12 cellular contexts compared by ENCODE assay signal in the genomic region with DNA sequence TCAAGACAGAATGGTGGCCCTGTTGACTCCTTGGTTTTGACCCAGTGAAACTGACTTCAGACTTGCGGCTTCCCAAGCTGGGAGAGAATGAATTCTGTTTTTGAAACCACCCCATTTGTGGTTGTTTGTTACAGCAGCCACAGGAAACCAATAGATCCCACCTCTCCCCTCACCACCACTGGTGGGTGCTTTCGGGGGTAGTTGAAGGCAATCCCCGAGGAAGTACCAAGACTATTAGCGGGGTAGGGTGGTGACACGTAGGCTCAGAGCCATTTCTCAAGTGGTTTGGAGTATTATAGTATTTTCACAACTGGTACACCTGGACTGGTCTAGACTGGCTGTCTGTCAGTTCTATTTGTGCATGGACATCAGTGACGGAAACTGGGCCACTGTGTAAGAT.
DNase-seq lines count a peak whose midpoint lies in the region; ATAC-seq lines count a peak whose summit lies in the region.
"Had no signal": no experiment of that assay in that cellular context is flagged by ENCODE, and none has a peak within 500 bp of the region (broad histone marks: within the 10 kb centered on the region; RNA-seq: fewer than 3 reads in every experiment).

No MANE protein-coding gene starts in this region.

- no peaks in the 10 kb centered on the region for H3K27me3 Mint-ChIP-seq in activated CD4-positive, alpha-beta T cell treated with anti-CD3 and anti-CD28 coated beads, Interleukin-2, amount 10 ng/mL, durations not matched to agents 24 days and 14 days

- peak; percentile 64 for ATAC-seq in HG02678 (IDR thresholded peaks at IDR 0.05; ENCODE audit: unreplicated experiment)

- peak overlapping the region; percentile 76 for H3K27ac Mint-ChIP-seq in activated CD4-positive, alpha-beta T cell treated with anti-CD3 and anti-CD28 coated beads, Interleukin-2, amount 10 ng/mL, durations not matched to agents 24 days and 14 days

- H3K36me3 Mint-ChIP-seq in activated CD4-positive, alpha-beta T cell treated with anti-CD3 and anti-CD28 coated beads, Interleukin-2, amount 10 ng/mL, durations not matched to agents 24 days and 14 days (ENCODE audit: low read depth), result peaks cover 38% of the 10 kb centered on the region

- H3K9me3 Mint-ChIP-seq in activated CD4-positive, alpha-beta T cell treated with anti-CD3 and anti-CD28 coated beads, Interleukin-2, amount 10 ng/mL, durations not matched to agents 24 days and 14 days, result peaks cover 39% of the 10 kb centered on the region

- intact Hi-C loops in activated CD4-positive, alpha-beta T cell treated with anti-CD3 and anti-CD28 coated beads, Interleukin-2, amount 10 ng/mL, durations not matched to agents 24 days and 14 days (cut with micrococcal nuclease), result loop anchor here (2.0 to 5.0 kb wide), 3 partner anchors 57 to 99 kb away; no protein-coding TSS in a partner anchor
- intact Hi-C loops in head of caudate nucleus (cut with DNase I), result no loop called here

- peak; percentile 65 for DNase-seq in activated CD4-positive, alpha-beta T cell treated with anti-CD3 and anti-CD28 coated beads, Interleukin-2, amount 10 ng/mL, durations not matched to agents 24 days and 14 days
- DNase-seq in activated CD4-positive, alpha-beta T cell treated with anti-CD3 and anti-CD28 coated beads for 1 hour, result no peak
- DNase-seq in T-helper 9 cell, result peak; percentile 36
- peak; percentile 12 to 31 for DNase-seq in stimulated activated CD8-positive, alpha-beta memory T cell treated with anti-CD3 and anti-CD28 coated beads, Interleukin-7, amount 100 ng/mL, for 4 hours (ENCODE audit: low read depth in 2 of 2)
- no peak for DNase-seq in NCI-H146 treated with DMSO at 0.1 percent for 48 hours (lab: John Stamatoyannopoulos, UW; ENCODE audit: unreplicated experiment)
- no peak for DNase-seq in NCI-H526 treated with DMSO at 0.1 percent for 48 hours (lab: John Stamatoyannopoulos, UW)
- no peak for DNase-seq in head of caudate nucleus
- DNase-seq: 8988T, dorsolateral prefrontal cortex, IMR-90 had no signal

- H3K4me1 Mint-ChIP-seq in activated CD4-positive, alpha-beta T cell treated with anti-CD3 and anti-CD28 coated beads, Interleukin-2, amount 10 ng/mL, durations not matched to agents 24 days and 14 days, result peaks cover 58% of the 10 kb centered on the region
- H3K4me1 Mint-ChIP-seq: neural crest cell had no signal

- no peak overlapping the region for H3K4me3 Mint-ChIP-seq in activated CD4-positive, alpha-beta T cell treated with anti-CD3 and anti-CD28 coated beads, Interleukin-2, amount 10 ng/mL, durations not matched to agents 24 days and 14 days
- H3K4me3 Mint-ChIP-seq: neural crest cell had no signal

Comparison
In these comparisons a context has a peak if more than half of its experiments do, and no peak if none do; other contexts are left out.
1. DNase-seq: peak in activated CD4-positive, alpha-beta T cell treated with anti-CD3 and anti-CD28 coated beads, Interleukin-2, amount 10 ng/mL, durations not matched to agents 24 days and 14 days (single experiment), T-helper 9 cell (single experiment) and stimulated activated CD8-positive, alpha-beta memory T cell treated with anti-CD3 and anti-CD28 coated beads, Interleukin-7, amount 100 ng/mL, for 4 hours (2 of 2); none in activated CD4-positive, alpha-beta T cell treated with anti-CD3 and anti-CD28 coated beads for 1 hour (single experiment), NCI-H146 treated with DMSO at 0.1 percent for 48 hours (single experiment), NCI-H526 treated with DMSO at 0.1 percent for 48 hours (single experiment) and head of caudate nucleus (0 of 42).